In genomic region chr1:158992787-158993312, GRCh38 we compare ENCODE assay signal across 21 cellular contexts.
"Had no signal": no experiment of that assay in that cellular context is flagged by ENCODE, and none has a peak within 500 bp of the region (broad histone marks: within the 10 kb centered on the region; RNA-seq: fewer than 3 reads in every experiment).

No MANE protein-coding gene starts in this region.

- H3K27ac Mint-ChIP-seq: endodermal cell, memory B cell, mesothelial cell of epicardium, nephron, progenitor cell of endocrine pancreas, type B pancreatic cell had no signal

- H3K36me3 Mint-ChIP-seq: mesothelial cell of epicardium, type B pancreatic cell had no signal

- H3K4me1 Mint-ChIP-seq: endodermal cell, mesothelial cell of epicardium, nephron had no signal

- H3K27me3 Mint-ChIP-seq: memory B cell, progenitor cell of endocrine pancreas had no signal

- H3K9me3 Mint-ChIP-seq: endodermal cell, mesothelial cell of epicardium, nephron, type B pancreatic cell had no signal

- ATAC-seq: foreskin keratinocyte, left cardiac atrium, lower lobe of right lung, pancreas, right cardiac atrium had no signal

- DNase-seq: effector CD4-positive, alpha-beta T cell; endodermal cell; erythroblast; foreskin keratinocyte; kidney; left cardiac atrium; left ventricle myocardium inferior; lower lobe of right lung; occipital lobe; pancreas; right cardiac atrium; small intestine; stimulated activated CD4-positive, alpha-beta T cell treated with anti-CD3 and anti-CD28 coated beads, Interleukin-12 subunit alpha, Interleukin-12 subunit beta, amount 100 ng/mL, for 4 hours; stimulated activated CD4-positive, alpha-beta T cell treated with anti-CD3 and anti-CD28 coated beads, Interleukin-4, amount 100 ng/mL, for 4 hours; stimulated activated naive CD4-positive, alpha-beta T cell; thyroid gland had no signal

- H3K4me3 Mint-ChIP-seq: endodermal cell, memory B cell, mesothelial cell of epicardium, nephron, type B pancreatic cell had no signal
